Comparison of ENCODE assay signal across 19 cellular contexts in the genomic region with DNA sequence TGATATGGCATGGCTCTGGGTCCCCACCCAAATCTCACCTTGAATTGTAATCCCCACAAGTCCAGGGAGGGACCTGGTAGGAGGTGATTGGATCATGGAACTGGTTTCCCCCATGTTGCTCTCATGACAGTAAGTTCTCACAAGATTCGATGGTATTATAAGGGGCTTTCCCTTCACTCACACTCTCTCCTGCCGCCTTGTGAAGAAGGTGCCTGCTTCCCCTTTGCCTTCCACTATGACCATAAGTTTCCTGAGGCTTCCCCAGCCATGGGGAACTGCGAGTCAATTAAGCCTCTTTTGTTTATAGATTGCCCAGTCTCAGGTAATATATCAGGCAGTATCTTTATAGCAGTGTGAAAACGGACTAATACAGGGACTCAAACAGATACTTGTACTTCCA. TPM values are rescaled to one million over a fixed set of nuclear protein-coding genes. Genes with fewer than 3 reads are reported as not detected.
A peak's percentile ranks its signal among the peaks of the same experiment; 100 is the strongest.
DNase-seq lines count a peak whose midpoint lies in the region; ATAC-seq and TF ChIP-seq lines count a peak whose summit lies in the region.
"Had no signal": no experiment of that assay in that cellular context is flagged by ENCODE, and none has a peak within 500 bp of the region (broad histone marks: within the 10 kb centered on the region; RNA-seq: fewer than 3 reads in every experiment).

No MANE protein-coding gene starts in this region.

- H3K27ac ChIP-seq in caudate nucleus (ENCODE audit: low read depth, low read length) (peak overlapping the region; percentile 67), substantia nigra (ENCODE audit: low read depth, low read length, poor library complexity, severe bottlenecking) (peak overlapping the region; percentile 59)
- H3K27ac ChIP-seq: Peyer's patch, SJCRH30 had no signal

- DNase-seq in caudate nucleus (lab: John Stamatoyannopoulos, UW) (no peak), osteocyte (ENCODE audit: extremely low spot score, unreplicated experiment) (no peak), substantia nigra (lab: John Stamatoyannopoulos, UW) (no peak), mesothelial cell of epicardium (ENCODE audit: low spot score in 2 of 2, unreplicated experiment in 2 of 2) (no peak)
- DNase-seq: CD4-positive, CD25-positive, alpha-beta regulatory T cell; COR-L47; Karpas-422; MV-4-11; NCI-H1694; NCI-H2081; NCI-H2171; NCI-H524 treated with DMSO at 0.1 percent for 48 hours; NCI-H82; Peyer's patch; SJCRH30 had no signal

- TF ChIP-seq CTCF in osteocyte (IDR thresholded peaks at IDR 0.05) (no peak), mesothelial cell of epicardium (IDR thresholded peaks at IDR 0.05; ENCODE audit: unreplicated experiment) (no peak)

- peaks cover 19% of the 10 kb centered on the region for H3K4me1 Mint-ChIP-seq in osteocyte (ENCODE audit: unreplicated experiment)
- peaks cover 6% of the 10 kb centered on the region for H3K4me1 Mint-ChIP-seq in mesothelial cell of epicardium

- no peak overlapping the region for H3K4me3 Mint-ChIP-seq in osteocyte (ENCODE audit: unreplicated experiment)
- no peak overlapping the region for H3K4me3 Mint-ChIP-seq in mesothelial cell of epicardium
- H3K4me3 Mint-ChIP-seq: CD4-positive, CD25-positive, alpha-beta regulatory T cell; IgD-negative memory B cell had no signal

- no peak for ATAC-seq in GM21515 (IDR thresholded peaks at IDR 0.05; ENCODE audit: unreplicated experiment)
- no peak for ATAC-seq in GM18498 (IDR thresholded peaks at IDR 0.05; ENCODE audit: unreplicated experiment)
- ATAC-seq in GM18907 (IDR thresholded peaks at IDR 0.05; ENCODE audit: unreplicated experiment) = no peak

- H3K9me3 Mint-ChIP-seq in osteocyte (ENCODE audit: unreplicated experiment) (no peaks in the 10 kb centered on the region), mesothelial cell of epicardium (no peaks in the 10 kb centered on the region)
- H3K9me3 Mint-ChIP-seq: CD4-positive, CD25-positive, alpha-beta regulatory T cell had no signal

- H3K27ac Mint-ChIP-seq in osteocyte (ENCODE audit: unreplicated experiment) = peak overlapping the region; percentile 77
- H3K27ac Mint-ChIP-seq in mesothelial cell of epicardium = no peak overlapping the region
- H3K27ac Mint-ChIP-seq: CD4-positive, CD25-positive, alpha-beta regulatory T cell; IgD-negative memory B cell had no signal

- H3K27me3 Mint-ChIP-seq in osteocyte (ENCODE audit: unreplicated experiment) = no peaks in the 10 kb centered on the region
- peaks cover 28% of the 10 kb centered on the region for H3K27me3 Mint-ChIP-seq in mesothelial cell of epicardium (ENCODE audit: low read depth)

- no peaks in the 10 kb centered on the region for H3K36me3 Mint-ChIP-seq in osteocyte (ENCODE audit: unreplicated experiment)
- H3K36me3 Mint-ChIP-seq in mesothelial cell of epicardium = no peaks in the 10 kb centered on the region
- H3K36me3 Mint-ChIP-seq: CD4-positive, CD25-positive, alpha-beta regulatory T cell; IgD-negative memory B cell had no signal

RNA-seq across cellular contexts. Expression of gene ZNF532, which starts 50.4 kb away (rescaled TPM):
- total RNA-seq in osteocyte (92.7 and 97.8 TPM in 2 replicates), mesothelial cell of epicardium (178 to 188 TPM (median 182 TPM) in 3 replicates)
